In the genomic region with DNA sequence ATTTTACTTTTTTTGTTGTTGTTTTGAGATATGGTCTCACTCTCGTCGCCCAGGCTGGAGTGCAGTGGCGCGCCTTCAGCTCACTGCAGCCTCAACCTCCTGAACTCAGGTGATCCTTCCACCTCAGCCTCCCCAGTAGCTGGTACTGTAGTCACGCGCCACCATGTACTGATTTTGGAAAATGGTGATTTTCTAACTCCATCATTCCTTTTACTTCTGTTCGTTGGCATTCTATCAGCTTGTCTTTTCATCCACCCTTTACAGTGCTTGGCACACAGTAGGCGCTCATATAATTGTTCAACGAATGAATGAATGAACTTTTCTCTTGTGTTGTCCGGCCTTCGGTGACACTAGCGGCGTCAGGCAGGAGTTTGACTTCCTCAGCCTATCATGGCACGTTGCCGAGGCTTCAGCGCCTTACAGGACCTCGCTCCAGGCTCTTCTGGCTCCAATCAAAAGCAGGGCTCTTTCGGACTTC, we compare ENCODE assay signal across 8 cellular contexts. TPM values are rescaled to one million over a fixed set of nuclear protein-coding genes. Genes with fewer than 3 reads are reported as not detected.
DNase-seq lines count a peak whose midpoint lies in the region; ATAC-seq and TF ChIP-seq lines count a peak whose summit lies in the region.

No MANE protein-coding gene starts in this region.

- no peak for ATAC-seq in SK-N-SH treated with all-trans-retinoic acid at 6 μM for 48 hours
- no peak for ATAC-seq in activated CD8-positive, alpha-beta T cell treated with anti-CD3 and anti-CD28 coated beads, Interleukin-2, amount 10 ng/mL, durations not matched to agents 7 days and 5 days
- no peak for ATAC-seq in stimulated activated naive B cell treated with anti-CD40 and anti-IgM and Interleukin-4, amounts not matched to agents 10 μg/mL and 1 μg/mL and 100 μg/mL, for 72 hours (replicated peaks)

- CTCF ChIA-PET in SK-N-SH (lab: Yijun Ruan, JAX) = interaction anchor here (0.6 to 2.3 kb wide), 15 partner anchors 10 to 375 kb away, joined by 3 to 9 read pairs (median 4); partner anchors contain the start of gene MOB1A
- CTCF ChIA-PET in activated CD8-positive, alpha-beta T cell treated with anti-CD3 and anti-CD28 coated beads, Interleukin-2, amount 10 ng/mL, durations not matched to agents 7 days and 5 days (lab: Charles Lee) = interaction anchor here (0.9 to 5.3 kb wide), 12 partner anchors 10 to 370 kb away, joined by 3 to 92 read pairs (median 4); partner anchors contain the start of genes MOB1A and STAMBP

- no peaks in the 10 kb centered on the region for H3K27me3 Mint-ChIP-seq in activated CD8-positive, alpha-beta T cell treated with anti-CD3 and anti-CD28 coated beads, Interleukin-2, amount 10 ng/mL, durations not matched to agents 7 days and 5 days (ENCODE audit: low read depth)
- H3K27me3 Mint-ChIP-seq in stimulated activated naive B cell treated with anti-CD40 and anti-IgM and Interleukin-4, amounts not matched to agents 10 μg/mL and 1 μg/mL and 100 μg/mL, for 72 hours = no peaks in the 10 kb centered on the region

- H3K4me3 ChIP-seq in SK-N-SH (ENCODE audit: low read depth in 2 of 2, low read length in 1 of 2) = peak overlapping the region; percentile 9 to 30
- H3K4me3 ChIP-seq in iPS-15b (ENCODE audit: low read depth, low read length) = peak overlapping the region; percentile 98

- peak overlapping the region in 1 of 2 experiments; percentile 97; a peak in 2 of 4 replicates for H3K27ac ChIP-seq in SK-N-SH (ENCODE audit: low read depth in 2 of 2, low read length in 1 of 2)

- no peaks in the 10 kb centered on the region for H3K9me2 ChIP-seq in SK-N-SH

- H3K27me3 ChIP-seq in SK-N-SH (ENCODE audit: insufficient read depth) = no peaks in the 10 kb centered on the region
- H3K27me3 ChIP-seq in iPS-15b (ENCODE audit: control insufficient read depth, insufficient read depth, low read length) = no peaks in the 10 kb centered on the region

- H3K4me1 ChIP-seq in SK-N-SH (ENCODE audit: control insufficient read depth in 1 of 2, insufficient read depth in 2 of 2, low read depth in 1 of 2, low read length in 1 of 2) (peaks cover 5 to 18% of the 10 kb centered on the region in 2 experiments; a peak in 3 of 4 replicates), iPS-15b (ENCODE audit: control insufficient read depth, insufficient read depth, low read length) (peaks cover 3% of the 10 kb centered on the region)

- POLR2A ChIA-PET in SK-N-SH (lab: Yijun Ruan, JAX) = interaction anchor here (1.2 to 2.8 kb wide), 5 partner anchors 10 to 370 kb away, joined by 4 to 24 read pairs (median 5); partner anchors contain the start of genes MOB1A and STAMBP
- POLR2A ChIA-PET in activated CD8-positive, alpha-beta T cell treated with anti-CD3 and anti-CD28 coated beads, Interleukin-2, amount 10 ng/mL, durations not matched to agents 7 days and 5 days (lab: Charles Lee) = interaction anchor here (0.6 to 7.4 kb wide), 13 partner anchors 10 to 502 kb away, joined by 3 to 140 read pairs (median 3); partner anchors contain the start of genes BOLA3, DCTN1, MOB1A and STAMBP

- H3K36me3 Mint-ChIP-seq in activated CD8-positive, alpha-beta T cell treated with anti-CD3 and anti-CD28 coated beads, Interleukin-2, amount 10 ng/mL, durations not matched to agents 7 days and 5 days (ENCODE audit: low read depth) = peaks cover 33% of the 10 kb centered on the region
- peaks cover 17 to 26% of the 10 kb centered on the region in 2 donors for H3K36me3 Mint-ChIP-seq in stimulated activated naive B cell treated with anti-CD40 and anti-IgM and Interleukin-4, amounts not matched to agents 10 μg/mL and 1 μg/mL and 100 μg/mL, for 72 hours

- H2AFZ ChIP-seq in SK-N-SH (ENCODE audit: low read depth) = peak overlapping the region; percentile 64

- no peak for TF ChIP-seq EP300 in SK-N-SH (IDR thresholded peaks at IDR 0.05; ENCODE audit: borderline replicate concordance in 1 of 2, low read depth in 1 of 2, low read length in 1 of 2)

- H3K27ac Mint-ChIP-seq in activated CD8-positive, alpha-beta T cell treated with anti-CD3 and anti-CD28 coated beads, Interleukin-2, amount 10 ng/mL, durations not matched to agents 7 days and 5 days = peak overlapping the region; percentile 100
- peak overlapping the region; percentile 100 for H3K27ac Mint-ChIP-seq in stimulated activated naive B cell treated with anti-CD40 and anti-IgM and Interleukin-4, amounts not matched to agents 10 μg/mL and 1 μg/mL and 100 μg/mL, for 72 hours

- no peaks in the 10 kb centered on the region for H3K9me3 Mint-ChIP-seq in activated CD8-positive, alpha-beta T cell treated with anti-CD3 and anti-CD28 coated beads, Interleukin-2, amount 10 ng/mL, durations not matched to agents 7 days and 5 days (ENCODE audit: insufficient read depth)
- H3K9me3 Mint-ChIP-seq in stimulated activated naive B cell treated with anti-CD40 and anti-IgM and Interleukin-4, amounts not matched to agents 10 μg/mL and 1 μg/mL and 100 μg/mL, for 72 hours = peaks cover 2 to 7% of the 10 kb centered on the region in 2 donors

- H3K36me3 ChIP-seq in SK-N-SH (replicated peaks in 1 of 2; ENCODE audit: control insufficient read depth in 1 of 2, insufficient read depth in 2 of 2, low read length in 1 of 2) = peaks cover 0 to 12% of the 10 kb centered on the region in 2 experiments
- H3K36me3 ChIP-seq in iPS-15b (ENCODE audit: control insufficient read depth, insufficient read depth, low read length) = peaks cover 4% of the 10 kb centered on the region

- H3K4me3 Mint-ChIP-seq in activated CD8-positive, alpha-beta T cell treated with anti-CD3 and anti-CD28 coated beads, Interleukin-2, amount 10 ng/mL, durations not matched to agents 7 days and 5 days = peak overlapping the region; percentile 97
- peak overlapping the region; percentile 93 to 99 for H3K4me3 Mint-ChIP-seq in stimulated activated naive B cell treated with anti-CD40 and anti-IgM and Interleukin-4, amounts not matched to agents 10 μg/mL and 1 μg/mL and 100 μg/mL, for 72 hours

- peaks cover 40% of the 10 kb centered on the region for H3K79me2 ChIP-seq in SK-N-SH (ENCODE audit: insufficient read depth)

- peaks cover 39% of the 10 kb centered on the region for H4K20me1 ChIP-seq in SK-N-SH (ENCODE audit: insufficient read depth)

- H3K4me1 Mint-ChIP-seq in activated CD8-positive, alpha-beta T cell treated with anti-CD3 and anti-CD28 coated beads, Interleukin-2, amount 10 ng/mL, durations not matched to agents 7 days and 5 days (ENCODE audit: low read depth) = peaks cover 40% of the 10 kb centered on the region
- H3K4me1 Mint-ChIP-seq in stimulated activated naive B cell treated with anti-CD40 and anti-IgM and Interleukin-4, amounts not matched to agents 10 μg/mL and 1 μg/mL and 100 μg/mL, for 72 hours = peaks cover 26 to 41% of the 10 kb centered on the region in 2 donors

- no peak for TF ChIP-seq RAD21 in SK-N-SH (IDR thresholded peaks at IDR 0.05; ENCODE audit: low read length)

- H3K4me2 ChIP-seq in SK-N-SH = peak overlapping the region; percentile 99

- TF ChIP-seq CTCF in SK-N-SH (IDR thresholded peaks at IDR 0.05) = no peak

- peaks cover 4% of the 10 kb centered on the region for H3F3A ChIP-seq in SK-N-SH (replicated peaks; ENCODE audit: insufficient read depth)

- H3K9ac ChIP-seq in SK-N-SH (no peak overlapping the region), iPS-15b (ENCODE audit: low read depth, low read length) (no peak overlapping the region)

- DNase-seq in SK-N-SH (no peak), putamen (ENCODE audit: low spot score) (no peak), NCI-H1694 (lab: John Stamatoyannopoulos, UW) (no peak)
- DNase-seq in activated CD8-positive, alpha-beta T cell treated with anti-CD3 and anti-CD28 coated beads, Interleukin-2, amount 10 ng/mL, durations not matched to agents 7 days and 5 days = no peak
- no peak for DNase-seq in stimulated activated naive B cell treated with anti-CD40 and anti-IgM and Interleukin-4, amounts not matched to agents 10 μg/mL and 1 μg/mL and 100 μg/mL, for 72 hours
- no peak for DNase-seq in activated CD8-positive, alpha-beta memory T cell treated with anti-CD3 and anti-CD28 coated beads, Interleukin-2, amount 50 U/mL, for 48 hours

- no peaks in the 10 kb centered on the region for H3K9me3 ChIP-seq in SK-N-SH
- H3K9me3 ChIP-seq in iPS-15b (ENCODE audit: control insufficient read depth, insufficient read depth, low read length) = no peaks in the 10 kb centered on the region

- WGBS in SK-N-SH (ENCODE audit: low lambda C conversion rate) = 38% methylated on average over 18 of the region's 18 CpGs

TF ChIP-seq in SK-N-SH, 30 proteins besides CTCF, POLR2A, EP300 and RAD21 (continues in another document):
- TF ChIP-seq RCOR1 (IDR thresholded peaks at IDR 0.05; ENCODE audit: low read length) = 0 out of 2 replicates have a peak, but pooled peaks have one; percentile 33
- peak; percentile 94 for TF ChIP-seq RFX5 (IDR thresholded peaks at IDR 0.05; ENCODE audit: low read length)

TF ChIP-seq in SK-N-SH treated with all-trans-retinoic acid at 6 μM for 48 hours, 23 proteins besides CTCF, POLR2A, EP300 and RAD21:
- TF ChIP-seq GLIS3 (CRISPR knock-in tag; IDR thresholded peaks at IDR 0.05) = no peak
- TF ChIP-seq ESRRG (CRISPR knock-in tag; IDR thresholded peaks at IDR 0.05) = no peak
- TF ChIP-seq OSR1 (CRISPR knock-in tag; IDR thresholded peaks at IDR 0.05) = no peak
- no peak for TF ChIP-seq ZNF565 (CRISPR knock-in tag; conservative IDR thresholded peaks at IDR 0.05; ENCODE audit: low read depth)
- TF ChIP-seq ZFP30 (CRISPR knock-in tag; IDR thresholded peaks at IDR 0.05) = no peak
TF ChIP-seq in SK-N-SH treated with all-trans-retinoic acid at 6 μM for 48 hours: peak in this region for 0.

RNA-seq across cellular contexts. Expression of gene MTHFD2, which starts 0.4 kb away (rescaled TPM):
- 68.6 and 82.6 TPM in 2 replicates for polyA plus RNA-seq in SK-N-SH (2012; rRNA removed)
- 75.5 and 88.9 TPM in 2 replicates for polyA plus RNA-seq in SK-N-SH (2012; cell fraction: cytosol; rRNA removed)
- 67.4 and 69.4 TPM in 2 replicates for polyA plus RNA-seq in SK-N-SH (2012; cell fraction: nucleus; rRNA removed)
- total RNA-seq in activated CD8-positive, alpha-beta T cell treated with anti-CD3 and anti-CD28 coated beads, Interleukin-2, amount 10 ng/mL, durations not matched to agents 7 days and 5 days = 100 to 1,000 TPM; 162 to 164 TPM

RNA-seq across cellular contexts. Expression of gene MOB1A, which starts 19.3 kb away (rescaled TPM):
- polyA plus RNA-seq in SK-N-SH (2012; rRNA removed) = 15.3 and 19.7 TPM in 2 replicates
- polyA plus RNA-seq in SK-N-SH (2012; cell fraction: cytosol; rRNA removed) = 26.8 and 31.0 TPM in 2 replicates
- polyA plus RNA-seq in SK-N-SH (2012; cell fraction: nucleus; rRNA removed) = 7.5 and 15.5 TPM in 2 replicates
- 100 to 1,000 TPM; 191 to 208 TPM for total RNA-seq in activated CD8-positive, alpha-beta T cell treated with anti-CD3 and anti-CD28 coated beads, Interleukin-2, amount 10 ng/mL, durations not matched to agents 7 days and 5 days

RNA-seq across cellular contexts. Expression of gene BOLA3, which starts 50.3 kb away (rescaled TPM):
- 64.4 and 90.1 TPM in 2 replicates for polyA plus RNA-seq in SK-N-SH (2012; rRNA removed)
- 96.8 and 144 TPM in 2 replicates for polyA plus RNA-seq in SK-N-SH (2012; cell fraction: cytosol; rRNA removed)
- 17.9 and 18.5 TPM in 2 replicates for polyA plus RNA-seq in SK-N-SH (2012; cell fraction: nucleus; rRNA removed)
- 10 to 100 TPM; 79.7 to 85.4 TPM for total RNA-seq in activated CD8-positive, alpha-beta T cell treated with anti-CD3 and anti-CD28 coated beads, Interleukin-2, amount 10 ng/mL, durations not matched to agents 7 days and 5 days
